In genomic region chr13:51425410-51426042, GRCh38 we compare ENCODE assay signal across 1 cellular context.
TF ChIP-seq lines count a peak whose summit lies in the region.

No MANE protein-coding gene starts in this region.

TF ChIP-seq in GM12878, 131 proteins besides CTCF, POLR2A, EP300 and RAD21 (continued from another document):
- TF ChIP-seq MEF2B (IDR thresholded peaks at IDR 0.05; ENCODE audit: partially characterized antibody, poor library complexity, severe bottlenecking): no peak
- TF ChIP-seq TCF3 (IDR thresholded peaks at IDR 0.05; ENCODE audit: borderline replicate concordance, insufficient read depth, low read depth, low read length): no peak
- no peak for TF ChIP-seq ASH2L (IDR thresholded peaks at IDR 0.05; ENCODE audit: borderline replicate concordance, low read depth)
- no peak for TF ChIP-seq SKIL (IDR thresholded peaks at IDR 0.05; ENCODE audit: low read depth, poor library complexity, severe bottlenecking)
- TF ChIP-seq PBX3 (IDR thresholded peaks at IDR 0.05; ENCODE audit: insufficient replicate concordance, low read depth, low read length): no peak
- no peak for TF ChIP-seq MAX (IDR thresholded peaks at IDR 0.05; ENCODE audit: low read depth, low read length)
- TF ChIP-seq NBN (IDR thresholded peaks at IDR 0.05): no peak
- no peak for TF ChIP-seq EGR1 (IDR thresholded peaks at IDR 0.05; ENCODE audit: borderline replicate concordance in 1 of 2, low read depth in 2 of 2, low read length in 2 of 2)
- no peak for TF ChIP-seq ZBTB33 (IDR thresholded peaks at IDR 0.05)
- no peak for TF ChIP-seq SPI1 (IDR thresholded peaks at IDR 0.05; ENCODE audit: borderline replicate concordance, insufficient read depth, low read depth, low read length)
- no peak for TF ChIP-seq CHD4 (IDR thresholded peaks at IDR 0.05)
- TF ChIP-seq CREB1 (IDR thresholded peaks at IDR 0.05; ENCODE audit: low read depth): no peak
- TF ChIP-seq NFIC (IDR thresholded peaks at IDR 0.05; ENCODE audit: low read depth, low read length): no peak
- no peak for TF ChIP-seq MYC (IDR thresholded peaks at IDR 0.05; ENCODE audit: insufficient read depth, insufficient read length, insufficient replicate concordance, low read length, severe bottlenecking)
- TF ChIP-seq BCLAF1 (IDR thresholded peaks at IDR 0.05): no peak
- TF ChIP-seq CEBPZ (IDR thresholded peaks at IDR 0.05; ENCODE audit: low read depth, low read length): no peak
- no peak for TF ChIP-seq BACH1 (IDR thresholded peaks at IDR 0.05; ENCODE audit: borderline replicate concordance)
